ENCODE assay signal across 9 cellular contexts in genomic region chr1:166133276-166133841, GRCh38. TPM values are rescaled to one million over a fixed set of nuclear protein-coding genes. Genes with fewer than 3 reads are reported as not detected.
DNase-seq lines count a peak whose midpoint lies in the region; ATAC-seq and TF ChIP-seq lines count a peak whose summit lies in the region.
"Had no signal": no experiment of that assay in that cellular context is flagged by ENCODE, and none has a peak within 500 bp of the region (broad histone marks: within the 10 kb centered on the region; RNA-seq: fewer than 3 reads in every experiment).

No MANE protein-coding gene starts in this region.

- H3K9me3 ChIP-seq in A673 (ENCODE audit: low read depth, low read length, poor library complexity, severe bottlenecking) = no peaks in the 10 kb centered on the region

- no peaks in the 10 kb centered on the region for H3K4me1 Mint-ChIP-seq in effector memory CD8-positive, alpha-beta T cell (ENCODE audit: low read depth in 2 of 2)

- H3K36me3 ChIP-seq in A673 (ENCODE audit: insufficient read depth, low read length, poor library complexity, severe bottlenecking) = no peaks in the 10 kb centered on the region
- H3K36me3 ChIP-seq: sigmoid colon had no signal

- peaks cover 6 to 9% of the 10 kb centered on the region in 2 donors for H3K27me3 Mint-ChIP-seq in effector memory CD8-positive, alpha-beta T cell

- intact Hi-C loops in A673 (cut with micrococcal nuclease; ENCODE audit: unreplicated experiment) = no loop called here

- peak; percentile 4 for DNase-seq in A673 (ENCODE audit: low spot score)
- peak; percentile 9 for DNase-seq in RKO (ENCODE audit: low spot score)
- peak; percentile 15 for DNase-seq in fibroblast of the aortic adventitia (ENCODE audit: low read depth)
- DNase-seq in NCI-H1417 treated with DMSO at 0.1 percent for 48 hours (lab: John Stamatoyannopoulos, UW) = no peak
- no peak for DNase-seq in effector memory CD8-positive, alpha-beta T cell
- DNase-seq: sigmoid colon had no signal

- ATAC-seq in effector memory CD8-positive, alpha-beta T cell (replicated peaks) = no peak
- ATAC-seq in GM21737 (IDR thresholded peaks at IDR 0.05; ENCODE audit: unreplicated experiment) = no peak
- no peak for ATAC-seq in activated CD4-positive, CD25-positive, alpha-beta regulatory T cell treated with anti-CD3 and anti-CD28 coated beads, Interleukin-2, amount 50 U/mL, for 24 hours

- no peak overlapping the region for H3K4me3 ChIP-seq in A673 (ENCODE audit: low read depth, low read length, poor library complexity, severe bottlenecking)
- no peak overlapping the region for H3K4me3 ChIP-seq in fibroblast of the aortic adventitia (ENCODE audit: low read depth, low read length)
- H3K4me3 ChIP-seq: sigmoid colon had no signal

- no peak overlapping the region for H3K27ac Mint-ChIP-seq in effector memory CD8-positive, alpha-beta T cell

- no TSS peak for BruUV-seq in A673 (replicated peaks; lab: Mats Ljungman, UMichigan)

- CTCF ChIA-PET in A673 (lab: Charles Lee) = interaction anchor here (0.8 kb wide), 1 partner anchor 346 kb away, joined by 3 read pairs; no protein-coding TSS in a partner anchor

- H3K4me1 ChIP-seq in A673 (ENCODE audit: insufficient read depth, low read length, poor library complexity, severe bottlenecking) = no peaks in the 10 kb centered on the region

- no peak overlapping the region for H3K4me3 Mint-ChIP-seq in effector memory CD8-positive, alpha-beta T cell

- TF ChIP-seq CTCF in A673 (conservative IDR thresholded peaks at IDR 0.05; ENCODE audit: low read depth, low read length) (peak; percentile 48), GM12874 (IDR thresholded peaks at IDR 0.05; ENCODE audit: insufficient read depth, low read depth, low read length) (peak; percentile 57), fibroblast of the aortic adventitia (IDR thresholded peaks at IDR 0.05; ENCODE audit: insufficient read depth, low read length) (peak; percentile 47)

- POLR2A ChIA-PET in A673 (lab: Charles Lee; ENCODE audit: low non-redundant PET) = no interaction called here

- H3K27me3 ChIP-seq in A673 (replicated peaks; ENCODE audit: insufficient read depth, low read depth, low read length, poor library complexity) = peaks cover 4% of the 10 kb centered on the region
- H3K27me3 ChIP-seq: sigmoid colon had no signal

- no peaks in the 10 kb centered on the region for H3K36me3 Mint-ChIP-seq in effector memory CD8-positive, alpha-beta T cell (ENCODE audit: insufficient read depth)

- H3K9me3 Mint-ChIP-seq in effector memory CD8-positive, alpha-beta T cell = peaks cover 0 to 5% of the 10 kb centered on the region in 2 donors

- H3K27ac ChIP-seq in A673 (ENCODE audit: low read depth, low read length, poor library complexity, severe bottlenecking) = no peak overlapping the region
- H3K27ac ChIP-seq: sigmoid colon had no signal

RNA-seq across cellular contexts. Expression of gene FAM78B, which starts 33.4 kb away (rescaled TPM):
- total RNA-seq in A673 (2021) = 0.24 and 0.50 TPM in 2 replicates
- total RNA-seq in fibroblast of the aortic adventitia (ENCODE audit: low replicate concordance) = 0.25 and 0.27 TPM in 2 replicates

Comparison
In these comparisons a context has a peak if more than half of its experiments do, and no peak if none do; other contexts are left out.
1. DNase-seq: peak in A673 (single experiment), RKO (single experiment) and fibroblast of the aortic adventitia (single experiment); none in NCI-H1417 treated with DMSO at 0.1 percent for 48 hours (single experiment) and effector memory CD8-positive, alpha-beta T cell (0 of 3).
2. Peak in every context shown above with its lines, with median percentiles within 50 percentile points of each other: CTCF ChIP-seq.